Comparison of ENCODE assay signal across 8 cellular contexts in genomic region chr3:197555281-197556261, GRCh38. TPM values are rescaled to one million over a fixed set of nuclear protein-coding genes. Genes with fewer than 3 reads are reported as not detected.
DNase-seq lines count a peak whose midpoint lies in the region; ATAC-seq and TF ChIP-seq lines count a peak whose summit lies in the region.

Gene BDH1 (minus strand): TSS chr3:197555968. CDS start chr3:197546443, 9,525 bp downstream.

- H3K36me3 ChIP-seq in RWPE2 (ENCODE audit: low read depth): no peaks in the 10 kb centered on the region
- no peaks in the 10 kb centered on the region for H3K36me3 ChIP-seq in prostate gland
- H3K36me3 ChIP-seq in urinary bladder (ENCODE audit: insufficient read depth): no peaks in the 10 kb centered on the region

- peak within 1 kb of the TSS; percentile 91 for H3K27ac ChIP-seq in C4-2B
- peak within 1 kb of the TSS; percentile 56 for H3K27ac ChIP-seq in RWPE2 (ENCODE audit: poor library complexity, severe bottlenecking)
- H3K27ac ChIP-seq in prostate gland: peak within 1 kb of the TSS; percentile 97
- H3K27ac ChIP-seq in urinary bladder (ENCODE audit: low read depth): peak within 1 kb of the TSS; percentile 83

- H3K9me3 ChIP-seq in RWPE2 (ENCODE audit: severe bottlenecking) (no peaks in the 10 kb centered on the region), prostate gland (no peaks in the 10 kb centered on the region)

- H3K27me3 ChIP-seq in RWPE2 (ENCODE audit: insufficient read depth, poor library complexity, severe bottlenecking) (no peaks in the 10 kb centered on the region), prostate gland (replicated peaks; ENCODE audit: insufficient read depth) (no peaks in the 10 kb centered on the region)

- DNase-seq in HT1080 (ENCODE audit: low read depth) (peak; percentile 58), RWPE2 (ENCODE audit: low spot score) (no peak), Right ventricle myocardium superior (peak; percentile 50), prostate gland (ENCODE audit: low spot score) (peak; percentile 15)
- DNase-seq in activated naive CD4-positive, alpha-beta T cell (lab: John Stamatoyannopoulos, UW): peak; percentile 20 to 46 (median 44)

- peak within 1 kb of the TSS; percentile 69 for H3K4me3 ChIP-seq in RWPE2 (ENCODE audit: severe bottlenecking)
- peak within 1 kb of the TSS; percentile 69 to 89 for H3K4me3 ChIP-seq in prostate gland
- peak within 1 kb of the TSS; percentile 64 for H3K4me3 ChIP-seq in urinary bladder (ENCODE audit: low read depth, low read length)

- TF ChIP-seq POLR2A in prostate gland (IDR thresholded peaks at IDR 0.05): no peak

- TF ChIP-seq CTCF in C4-2B (conservative IDR thresholded peaks at IDR 0.05) (no peak), RWPE2 (IDR thresholded peaks at IDR 0.05; ENCODE audit: poor library complexity, severe bottlenecking) (no peak), prostate gland (IDR thresholded peaks at IDR 0.05) (peak in 1 of 4 experiments; percentile 12)

- H3K4me1 ChIP-seq in RWPE2 (ENCODE audit: insufficient read depth, poor library complexity, severe bottlenecking): peaks cover 5% of the 10 kb centered on the region
- H3K4me1 ChIP-seq in prostate gland (replicated peaks): no peaks in the 10 kb centered on the region
- no peaks in the 10 kb centered on the region for H3K4me1 ChIP-seq in urinary bladder (ENCODE audit: insufficient read depth)

- WGBS in prostate gland: under 1% methylated on average over 74 of the region's 96 CpGs
- under 1% methylated on average over 96 of the region's 96 CpGs for WGBS in urinary bladder

- intact Hi-C loops in Right ventricle myocardium superior (cut with DNase I): no loop called here
- intact Hi-C loops in prostate gland (cut with DNase I): loop anchor here (5.0 kb wide), 1 partner anchor 258 kb away; the partner anchor contains the start of gene DLG1

- peak; percentile 3 for ATAC-seq in GM19372 (IDR thresholded peaks at IDR 0.05; ENCODE audit: low read depth, unreplicated experiment)
- ATAC-seq in RWPE2 (ENCODE audit: low read depth): peak; percentile 47
- peak; percentile 45 for ATAC-seq in Right ventricle myocardium superior (ENCODE audit: poor library complexity)

RNA-seq across cellular contexts. Expression of gene BDH1, which starts in this region (rescaled TPM):
- total RNA-seq in HT1080 (2014; rRNA removed; shearing (Covaris generic)): 24.1 and 29.6 TPM in 2 replicates
- 14.6 and 15.5 TPM in 2 replicates for polyA plus RNA-seq in HT1080 (2015; cell fraction: cytosol; rRNA removed)
- polyA plus RNA-seq in HT1080 (2015; cell fraction: nucleus; rRNA removed): 22.4 and 27.9 TPM in 2 replicates
- total RNA-seq in Right ventricle myocardium superior (57.9 TPM), prostate gland (10 to 100 TPM; 41.1 to 84.3 TPM), urinary bladder (6.9 TPM)
- polyA plus RNA-seq in urinary bladder: 13.7 TPM
